Comparison of ENCODE assay signal across 4 cellular contexts in the genomic region with DNA sequence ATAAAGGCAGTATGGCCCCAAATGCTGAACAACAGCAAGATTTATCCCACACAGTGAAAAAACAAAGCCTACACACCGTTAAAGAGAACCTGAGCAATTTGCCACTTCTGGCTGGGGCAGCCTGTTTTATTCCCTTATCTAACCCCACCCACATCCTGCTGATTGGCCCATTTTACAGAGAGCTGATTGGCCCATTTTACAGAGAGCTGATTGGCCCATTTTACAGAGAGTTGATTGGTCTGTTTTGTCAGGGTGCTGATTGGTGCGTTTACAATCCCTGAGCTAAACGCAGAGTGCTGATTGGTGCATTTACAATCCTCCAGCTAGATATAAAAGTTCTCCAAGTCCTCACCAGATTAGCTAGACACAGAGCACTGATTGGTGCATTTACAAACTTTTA.
A peak's percentile ranks its signal among the peaks of the same experiment; 100 is the strongest.
DNase-seq lines count a peak whose midpoint lies in the region; ATAC-seq, FAIRE-seq and TF ChIP-seq lines count a peak whose summit lies in the region.
"Not testable (repeated sequence)": the region's sequence is repeated elsewhere in the genome, so short reads cannot be mapped to it uniquely, and the experiment has no call there.

No MANE protein-coding gene starts in this region.

- peaks cover 12% of the 10 kb centered on the region for H3K27me3 Mint-ChIP-seq in WTC11 (ENCODE audit: low read depth)

- peak; percentile 70 for FAIRE-seq in K562 (lab: Jason Lieb, UNC)
- FAIRE-seq in HepG2 (lab: Jason Lieb, UNC): not testable (repeated sequence)

- not testable (repeated sequence) for TF ChIP-seq CTCF in HEK293 (tag by site-specific recombination; IDR thresholded peaks at IDR 0.05); WTC11 (IDR thresholded peaks at IDR 0.05); K562 (IDR thresholded peaks at IDR 0.05 in 2 of 3, conservative IDR thresholded peaks at IDR 0.05 in 1 of 3; ENCODE audit: insufficient read depth in 2 of 3, low read depth in 1 of 3, low read length in 3 of 3); HepG2 (CRISPR knock-in tag; IDR thresholded peaks at IDR 0.05)

- CTCF ChIA-PET in HEK293 (lab: Yijun Ruan, JAX) (interaction anchor here (0.7 kb wide), 1 partner anchor 380 kb away, joined by 3 read pairs; no protein-coding TSS in a partner anchor), WTC11 (lab: Charles Lee) (interaction anchor here (0.6 to 3.2 kb wide), 4 partner anchors 11 to 58 kb away, joined by 3 to 14 read pairs (median 8); no protein-coding TSS in a partner anchor)
- CTCF ChIA-PET in K562 (lab: Yijun Ruan, JAX; ENCODE audit: low intra/inter-chr PET ratio); HepG2 (lab: Yijun Ruan, JAX; ENCODE audit: low intra/inter-chr PET ratio, low total read pairs): not testable (repeated sequence)

- not testable (repeated sequence) for H3K9ac ChIP-seq in K562 (ENCODE audit: insufficient read depth in 1 of 2, low read depth in 2 of 2, low read length in 2 of 2); HepG2 (ENCODE audit: insufficient read depth, low read depth, low read length)

- ATAC-seq in WTC11, K562, HepG2: not testable (repeated sequence)

- not testable (repeated sequence) for DNase-seq in WTC11 (ENCODE audit: low spot score); K562 (ENCODE audit: extremely low read depth in 1 of 4, low spot score in 3 of 4); HepG2 (ENCODE audit: low spot score)

- not testable (repeated sequence) for H3K4me1 Mint-ChIP-seq in WTC11

- H3K36me3 ChIP-seq in HEK293 (ENCODE audit: control insufficient read depth in 2 of 2, insufficient read depth in 1 of 2, low read length in 2 of 2); K562 (ENCODE audit: control insufficient read depth, insufficient read depth, low read length); HepG2 (replicated peaks in 1 of 2; ENCODE audit: control insufficient read depth in 1 of 2, insufficient read depth in 2 of 2, low read length in 2 of 2): not testable (repeated sequence)

- peaks cover 3 to 58% of the 10 kb centered on the region in 2 experiments; a peak in 4 of 5 replicates for H3K27me3 ChIP-seq in K562 (ENCODE audit: control insufficient read depth in 2 of 2, insufficient read depth in 2 of 2, low read length in 2 of 2)
- peaks cover 8 to 28% of the 10 kb centered on the region in 2 experiments; a peak in 4 of 5 replicates for H3K27me3 ChIP-seq in HepG2 (ENCODE audit: control insufficient read depth in 1 of 2, insufficient read depth in 2 of 2, low read length in 2 of 2)

- not testable (repeated sequence) for H3K27ac Mint-ChIP-seq in WTC11

- in situ Hi-C loops in K562 (cut with MboI); HepG2 (cut with HindIII; ENCODE audit: extremely low pct_ligation_motif_present, low pct_unique_long_range_greater_than_20kb): not testable (repeated sequence)

- H3K4me3 Mint-ChIP-seq in WTC11: not testable (repeated sequence)

- not testable (repeated sequence) for H3K79me2 ChIP-seq in K562 (ENCODE audit: control insufficient read depth, insufficient read depth, low read length); HepG2 (ENCODE audit: insufficient read depth, low read length)

- not testable (repeated sequence) for H2AFZ ChIP-seq in K562 (ENCODE audit: low read depth, low read length); HepG2 (ENCODE audit: low read length)

- not testable (repeated sequence) for H3K9me3 ChIP-seq in HEK293 (ENCODE audit: control insufficient read depth, insufficient read depth, low read depth, low read length); K562 (replicated peaks; ENCODE audit: control insufficient read depth, insufficient read depth, low read depth, low read length); HepG2 (ENCODE audit: low read length)

- H3K9me1 ChIP-seq in K562 (ENCODE audit: control insufficient read depth, insufficient read depth, low read length): not testable (repeated sequence)

- H3K9me3 Mint-ChIP-seq in WTC11: not testable (repeated sequence)

- H3K36me3 Mint-ChIP-seq in WTC11: not testable (repeated sequence)

- POLR2A ChIA-PET in HEK293 (lab: Yijun Ruan, JAX): interaction anchor here (0.6 kb wide), 1 partner anchor 387 kb away, joined by 3 read pairs; no protein-coding TSS in a partner anchor
- POLR2A ChIA-PET in WTC11 (lab: Charles Lee); HepG2 (lab: Yijun Ruan, JAX): not testable (repeated sequence)
- POLR2A ChIA-PET in K562 (lab: Yijun Ruan, JAX): interaction anchor here (0.5 to 1.0 kb wide), 4 partner anchors 14 to 240 kb away, joined by 3 to 4 read pairs (median 4); no protein-coding TSS in a partner anchor

- not testable (repeated sequence) for TF ChIP-seq RAD21 in K562 (CRISPR knock-in tag; conservative IDR thresholded peaks at IDR 0.05 in 1 of 2, IDR thresholded peaks at IDR 0.05 in 1 of 2); HepG2 (CRISPR knock-in tag; IDR thresholded peaks at IDR 0.05)

- not testable (repeated sequence) for BruUV-seq in K562 (replicated peaks; lab: Mats Ljungman, UMichigan); HepG2 (replicated peaks; lab: Mats Ljungman, UMichigan)

- H3K27ac ChIP-seq in HEK293 (ENCODE audit: extremely low read depth, low read depth, low read length); K562 (ENCODE audit: extremely low read depth, low read depth, low read length); HepG2 (ENCODE audit: extremely low read length, insufficient read depth, low read length): not testable (repeated sequence)

- intact Hi-C loops in K562 (cut with micrococcal nuclease); HepG2 (cut with micrococcal nuclease; ENCODE audit: unreplicated experiment): not testable (repeated sequence)

- H3K4me1 ChIP-seq in HEK293 (ENCODE audit: control insufficient read depth, insufficient read depth, low read length); K562 (replicated peaks in 1 of 2; ENCODE audit: control insufficient read depth in 2 of 2, insufficient read depth in 2 of 2, low read length in 2 of 2); HepG2 (ENCODE audit: insufficient read depth, low read length): not testable (repeated sequence)

- 27% methylated on average over 3 of the region's 3 CpGs for WGBS in K562 (ENCODE audit: insufficient coverage, low coverage, missing lambda C conversion rate)
- WGBS in HepG2 (ENCODE audit: low lambda C conversion rate): 72% methylated on average over 3 of the region's 3 CpGs

- H3K4me2 ChIP-seq in K562 (ENCODE audit: insufficient read depth, low read length); HepG2 (ENCODE audit: low read depth, low read length): not testable (repeated sequence)

- not testable (repeated sequence) for H3K4me3 ChIP-seq in HEK293 (ENCODE audit: low read depth, low read length); K562; HepG2 (replicated peaks in 1 of 3; ENCODE audit: insufficient read depth in 1 of 3, low read depth in 2 of 3, low read length in 3 of 3)

- TF ChIP-seq POLR2A in K562 (conservative IDR thresholded peaks at IDR 0.05); HepG2 (IDR thresholded peaks at IDR 0.05; ENCODE audit: insufficient read depth in 1 of 2, low read depth in 2 of 2, low read length in 2 of 2): not testable (repeated sequence)

- not testable (repeated sequence) for H4K20me1 ChIP-seq in K562 (replicated peaks; ENCODE audit: control insufficient read depth, insufficient read depth, low read length); HepG2 (ENCODE audit: insufficient read depth, low read length)

- TF ChIP-seq EP300 in K562 (IDR thresholded peaks at IDR 0.05; ENCODE audit: low read length); HepG2 (IDR thresholded peaks at IDR 0.05; ENCODE audit: low read depth in 2 of 2, low read length in 2 of 2); HepG2 (CRISPR knock-in tag; IDR thresholded peaks at IDR 0.05; ENCODE audit: borderline replicate concordance): not testable (repeated sequence)

TF ChIP-seq in HEK293, 187 proteins besides CTCF, POLR2A, EP300 and RAD21:
- TF ChIP-seq SP2 (tag by site-specific recombination; IDR thresholded peaks at IDR 0.05) (peak; percentile 10; the same call in 1 of the 2 replicates), ZNF350 (tag by site-specific recombination; IDR thresholded peaks at IDR 0.05) (peak; percentile 59; the same call in 1 of the 2 replicates)

TF ChIP-seq in WTC11, 78 proteins besides CTCF, POLR2A, EP300 and RAD21:
- TF ChIP-seq NFYB (CRISPR knock-in tag; conservative IDR thresholded peaks at IDR 0.05; ENCODE audit: low read depth): 0 out of 2 replicates have a peak, but pooled peaks have one; percentile 17

TF ChIP-seq in K562, 482 proteins besides CTCF, POLR2A, EP300 and RAD21:
- TF ChIP-seq ASH1L (IDR thresholded peaks at IDR 0.05; ENCODE audit: borderline replicate concordance, low read depth, partially characterized antibody): peak; percentile 54
- TF ChIP-seq NFYB (IDR thresholded peaks at IDR 0.05; ENCODE audit: extremely low read depth, insufficient read length): peak; percentile 73
- TF ChIP-seq MBD2 (IDR thresholded peaks at IDR 0.05; ENCODE audit: borderline replicate concordance, low read depth): peak; percentile 44; the same call in 1 of the 2 replicates
- TF ChIP-seq FOS (IDR thresholded peaks at IDR 0.05; ENCODE audit: extremely low read depth, insufficient read length): peak; percentile 30

TF ChIP-seq in HepG2, 621 proteins besides CTCF, POLR2A, EP300 and RAD21:
- TF ChIP-seq NFYB (CRISPR knock-in tag; IDR thresholded peaks at IDR 0.05): peak; percentile 48
